ENCODE assay signal across 10 cellular contexts in genomic region chr2:162007447-162008040, GRCh38.
A peak's percentile ranks its signal among the peaks of the same experiment; 100 is the strongest.
DNase-seq lines count a peak whose midpoint lies in the region; ATAC-seq, FAIRE-seq and TF ChIP-seq lines count a peak whose summit lies in the region.
"Had no signal": no experiment of that assay in that cellular context is flagged by ENCODE, and none has a peak within 500 bp of the region (broad histone marks: within the 10 kb centered on the region; RNA-seq: fewer than 3 reads in every experiment).

No MANE protein-coding gene starts in this region.

- DNase-seq in A549 (ENCODE audit: low read depth in 1 of 2, low spot score in 1 of 2), result no peak
- DNase-seq in GM12865 (ENCODE audit: low read depth), result peak; percentile 12
- no peak for DNase-seq in kidney epithelial cell (ENCODE audit: low read depth)
- DNase-seq in posterior cingulate gyrus, result no peak
- DNase-seq in medulla oblongata (ENCODE audit: extremely low spot score), result no peak
- no peak for DNase-seq in stimulated activated effector memory CD8-positive, alpha-beta T cell treated with anti-CD3 and anti-CD28 coated beads, Interleukin-12 subunit alpha, Interleukin-12 subunit beta, amount 100 ng/mL, for 72 hours (ENCODE audit: low spot score in 2 of 2)
- DNase-seq in stimulated activated CD4-positive, alpha-beta T cell treated with anti-CD3 and anti-CD28 coated beads, Interleukin-4, amount 100 ng/mL, for 1 hour, result no peak
- DNase-seq: activated gamma-delta T cell, NCI-H1092 had no signal

- no peaks in the 10 kb centered on the region for H3K9me3 Mint-ChIP-seq in stimulated activated effector memory CD8-positive, alpha-beta T cell treated with anti-CD3 and anti-CD28 coated beads, Interleukin-12 subunit alpha, Interleukin-12 subunit beta, amount 100 ng/mL, for 72 hours

- no peak for TF ChIP-seq EP300 in A549 (IDR thresholded peaks at IDR 0.05)

- H3K27me3 ChIP-seq in SU-DHL-6 (ENCODE audit: low read length), result no peaks in the 10 kb centered on the region
- H3K27me3 ChIP-seq in kidney epithelial cell (ENCODE audit: control insufficient read depth, insufficient read depth, low read length), result no peaks in the 10 kb centered on the region

- no peaks in the 10 kb centered on the region for H3K79me2 ChIP-seq in SU-DHL-6 (ENCODE audit: insufficient read depth, low read length)

- peaks cover 18% of the 10 kb centered on the region for H3K4me1 Mint-ChIP-seq in stimulated activated effector memory CD8-positive, alpha-beta T cell treated with anti-CD3 and anti-CD28 coated beads, Interleukin-12 subunit alpha, Interleukin-12 subunit beta, amount 100 ng/mL, for 72 hours

- no peaks in the 10 kb centered on the region for H3K9me2 ChIP-seq in SU-DHL-6 (replicated peaks; ENCODE audit: insufficient read depth, low read length)

- TF ChIP-seq CTCF in A549 (IDR thresholded peaks at IDR 0.05), result peak; percentile 55
- peak; percentile 40 for TF ChIP-seq CTCF in GM12865 (IDR thresholded peaks at IDR 0.05; ENCODE audit: insufficient read depth, low read depth, low read length, missing control alignments)
- TF ChIP-seq CTCF in SU-DHL-6 (IDR thresholded peaks at IDR 0.05; ENCODE audit: insufficient read depth, low read length, poor library complexity, severe bottlenecking), result peak; percentile 65
- peak; percentile 42 for TF ChIP-seq CTCF in kidney epithelial cell (IDR thresholded peaks at IDR 0.05; ENCODE audit: insufficient read depth, low read length, poor library complexity, severe bottlenecking)

- H3K27ac ChIP-seq in A549 (no peak overlapping the region), SU-DHL-6 (ENCODE audit: low read depth, low read length) (no peak overlapping the region)

- H3K36me3 ChIP-seq in SU-DHL-6 (ENCODE audit: low read length) (no peaks in the 10 kb centered on the region), kidney epithelial cell (ENCODE audit: control insufficient read depth, insufficient read depth, low read length) (no peaks in the 10 kb centered on the region)

- H3K36me3 Mint-ChIP-seq in stimulated activated effector memory CD8-positive, alpha-beta T cell treated with anti-CD3 and anti-CD28 coated beads, Interleukin-12 subunit alpha, Interleukin-12 subunit beta, amount 100 ng/mL, for 72 hours, result peaks cover 91% of the 10 kb centered on the region

- peak; percentile 47 to 58 for TF ChIP-seq RAD21 in A549 (conservative IDR thresholded peaks at IDR 0.05 in 1 of 2, IDR thresholded peaks at IDR 0.05 in 1 of 2)

- H2AFZ ChIP-seq in SU-DHL-6 (ENCODE audit: low read depth, low read length, severe bottlenecking), result no peak overlapping the region

- no peak overlapping the region for H3K4me3 Mint-ChIP-seq in stimulated activated effector memory CD8-positive, alpha-beta T cell treated with anti-CD3 and anti-CD28 coated beads, Interleukin-12 subunit alpha, Interleukin-12 subunit beta, amount 100 ng/mL, for 72 hours

- CTCF ChIA-PET in A549 (lab: Yijun Ruan, JAX), result interaction anchor here (1.0 to 1.6 kb wide), 6 partner anchors 10 to 222 kb away, joined by 3 to 5 read pairs (median 4); no protein-coding TSS in a partner anchor

- H3K9me3 ChIP-seq in A549, result no peaks in the 10 kb centered on the region
- no peaks in the 10 kb centered on the region for H3K9me3 ChIP-seq in SU-DHL-6 (ENCODE audit: insufficient read depth, low read length)

- H3F3A ChIP-seq in SU-DHL-6 (ENCODE audit: insufficient read depth), result no peaks in the 10 kb centered on the region

- H3K4me3 ChIP-seq in A549 (no peak overlapping the region), GM12865 (ENCODE audit: low read depth, low read length) (no peak overlapping the region), SU-DHL-6 (ENCODE audit: insufficient read depth, low read length, poor library complexity, severe bottlenecking) (no peak overlapping the region), kidney epithelial cell (ENCODE audit: low read depth, low read length) (no peak overlapping the region)

- TF ChIP-seq POLR2A in A549 (IDR thresholded peaks at IDR 0.05; ENCODE audit: low read length), result no peak

- POLR2A ChIA-PET in A549 (lab: Yijun Ruan, JAX), result no interaction called here

- no peak overlapping the region for H3K9ac ChIP-seq in SU-DHL-6 (ENCODE audit: low read length)

- no peak for ATAC-seq in A549
- no peak for ATAC-seq in stimulated activated effector memory CD8-positive, alpha-beta T cell treated with anti-CD3 and anti-CD28 coated beads, Interleukin-12 subunit alpha, Interleukin-12 subunit beta, amount 100 ng/mL, for 72 hours

- no peak overlapping the region for H3K27ac Mint-ChIP-seq in stimulated activated effector memory CD8-positive, alpha-beta T cell treated with anti-CD3 and anti-CD28 coated beads, Interleukin-12 subunit alpha, Interleukin-12 subunit beta, amount 100 ng/mL, for 72 hours

- FAIRE-seq in A549 (lab: Jason Lieb, UNC), result peak; percentile 18

- H4K20me1 ChIP-seq in SU-DHL-6 (ENCODE audit: low read depth, low read length), result no peaks in the 10 kb centered on the region

- 30% methylated on average over 3 of the region's 3 CpGs for WGBS in A549 (ENCODE audit: missing lambda C conversion rate)

- H3K4me2 ChIP-seq in A549, result no peak overlapping the region
- no peak overlapping the region for H3K4me2 ChIP-seq in SU-DHL-6 (ENCODE audit: low read depth, low read length, poor library complexity, severe bottlenecking)

- intact Hi-C loops in posterior cingulate gyrus (cut with DNase I), result loop anchor here (5.0 kb wide), 1 partner anchor 115 kb away; no protein-coding TSS in a partner anchor

- H3K4me1 ChIP-seq in A549, result no peaks in the 10 kb centered on the region

TF ChIP-seq in A549, 52 proteins besides CTCF, POLR2A, EP300 and RAD21:
- TF ChIP-seq ZSCAN20 (CRISPR knock-in tag; IDR thresholded peaks at IDR 0.05) (no peak), SMC3 (IDR thresholded peaks at IDR 0.05) (peak; percentile 59)
